ENCODE assay signal across 1 cellular context in the genomic region with DNA sequence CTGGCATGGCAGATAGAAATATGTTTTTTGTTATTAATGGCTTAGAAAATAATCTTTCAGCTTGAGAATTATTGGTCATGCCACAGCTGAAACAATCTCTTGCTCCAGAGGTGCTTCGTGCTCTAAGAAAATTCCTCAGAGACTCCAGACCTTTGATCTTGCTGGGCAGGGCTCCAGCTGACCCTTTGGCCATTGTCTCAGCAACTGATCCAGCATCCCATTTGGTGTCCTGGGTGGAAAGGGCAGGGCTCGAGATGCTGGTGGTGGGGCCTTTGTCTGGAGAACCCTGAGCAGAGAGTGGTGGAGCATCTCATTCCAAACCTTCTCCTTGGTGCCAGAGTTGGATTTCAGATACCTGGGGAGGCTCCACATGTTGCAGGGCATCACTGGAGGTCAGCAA.
TF ChIP-seq lines count a peak whose summit lies in the region.

No MANE protein-coding gene starts in this region.

TF ChIP-seq in HepG2, 621 proteins besides CTCF, POLR2A, EP300 and RAD21:
- TF ChIP-seq, protein P1, sequence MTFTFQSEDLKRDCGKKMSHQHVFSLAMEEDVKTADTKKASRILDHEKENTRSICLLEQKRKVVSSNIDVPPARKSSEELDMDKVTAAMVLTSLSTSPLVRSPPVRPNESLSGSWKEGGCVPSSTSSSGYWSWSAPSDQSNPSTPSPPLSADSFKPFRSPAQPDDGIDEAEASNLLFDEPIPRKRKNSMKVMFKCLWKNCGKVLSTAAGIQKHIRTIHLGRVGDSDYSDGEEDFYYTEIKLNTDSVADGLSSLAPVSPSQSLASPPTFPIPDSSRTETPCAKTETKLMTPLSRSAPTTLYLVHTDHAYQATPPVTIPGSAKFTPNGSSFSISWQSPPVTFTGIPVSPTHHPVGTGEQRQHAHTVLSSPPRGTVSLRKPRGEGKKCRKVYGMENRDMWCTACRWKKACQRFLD (CRISPR knock-in tag; IDR thresholded peaks at IDR 0.05; ENCODE audit: borderline replicate concordance): no peak
- no peak for TF ChIP-seq IRF1 (CRISPR knock-in tag; IDR thresholded peaks at IDR 0.05; ENCODE audit: low read depth)
- no peak for TF ChIP-seq ZNF850 (CRISPR knock-in tag; conservative IDR thresholded peaks at IDR 0.05)
- TF ChIP-seq ZNF644 (CRISPR knock-in tag; IDR thresholded peaks at IDR 0.05; ENCODE audit: low read depth): no peak
- TF ChIP-seq MAZ (IDR thresholded peaks at IDR 0.05; ENCODE audit: borderline replicate concordance, low read depth, low read length): no peak
- TF ChIP-seq MAZ (CRISPR knock-in tag; IDR thresholded peaks at IDR 0.05; ENCODE audit: low read depth): no peak
- no peak for TF ChIP-seq ZNF232 (CRISPR knock-in tag; IDR thresholded peaks at IDR 0.05; ENCODE audit: borderline replicate concordance)
- 0 out of 2 replicates have a peak, but pooled peaks have one; percentile 25 for TF ChIP-seq ZMYM4 (CRISPR knock-in tag; IDR thresholded peaks at IDR 0.05)
- TF ChIP-seq BCL6 (CRISPR knock-in tag; IDR thresholded peaks at IDR 0.05): peak; percentile 23; the same call in 1 of the 2 replicates
- no peak for TF ChIP-seq SOX6 (IDR thresholded peaks at IDR 0.05)
- peak; percentile 25; the same call in 1 of the 2 replicates for TF ChIP-seq SOX6 (CRISPR knock-in tag; IDR thresholded peaks at IDR 0.05)
- TF ChIP-seq CC2D1A (CRISPR knock-in tag; IDR thresholded peaks at IDR 0.05): no peak
- TF ChIP-seq ZNF773 (CRISPR knock-in tag; IDR thresholded peaks at IDR 0.05; ENCODE audit: borderline replicate concordance): no peak
- TF ChIP-seq GRHL1 (CRISPR knock-in tag; conservative IDR thresholded peaks at IDR 0.05): no peak
- TF ChIP-seq TAF1 (CRISPR knock-in tag; IDR thresholded peaks at IDR 0.05): no peak
- no peak for TF ChIP-seq ADNP (CRISPR knock-in tag; IDR thresholded peaks at IDR 0.05)
- TF ChIP-seq MATR3 (CRISPR knock-in tag; IDR thresholded peaks at IDR 0.05): no peak
- TF ChIP-seq KLF9 (CRISPR knock-in tag; IDR thresholded peaks at IDR 0.05; ENCODE audit: low read depth): no peak
- TF ChIP-seq ZNF329 (CRISPR knock-in tag; IDR thresholded peaks at IDR 0.05; ENCODE audit: low read depth): no peak
- no peak for TF ChIP-seq SRY (CRISPR knock-in tag; IDR thresholded peaks at IDR 0.05)
- no peak for TF ChIP-seq ZNF781 (CRISPR knock-in tag; IDR thresholded peaks at IDR 0.05; ENCODE audit: borderline replicate concordance, not compliant biosample characterization)
- no peak for TF ChIP-seq MLLT10 (CRISPR knock-in tag; IDR thresholded peaks at IDR 0.05)
- peak; percentile 5; the same call in 1 of the 2 replicates for TF ChIP-seq HNF4A (CRISPR knock-in tag; IDR thresholded peaks at IDR 0.05)
- no peak for TF ChIP-seq ZNF616 (CRISPR knock-in tag; IDR thresholded peaks at IDR 0.05; ENCODE audit: low read depth)
- no peak for TF ChIP-seq ARID3A (IDR thresholded peaks at IDR 0.05; ENCODE audit: low read depth, low read length)
- no peak for TF ChIP-seq HOXA5 (CRISPR knock-in tag; IDR thresholded peaks at IDR 0.05)
- no peak for TF ChIP-seq SNRNP70 (IDR thresholded peaks at IDR 0.05; ENCODE audit: low read depth, low read length)
